ENCODE assay signal across 9 cellular contexts in genomic region chr6:28634758-28635546, GRCh38.
DNase-seq lines count a peak whose midpoint lies in the region; TF ChIP-seq lines count a peak whose summit lies in the region.
"Had no signal": no experiment of that assay in that cellular context is flagged by ENCODE, and none has a peak within 500 bp of the region (broad histone marks: within the 10 kb centered on the region; RNA-seq: fewer than 3 reads in every experiment).

No MANE protein-coding gene starts in this region.

- H3K4me1 ChIP-seq in vagina: peaks cover 4% of the 10 kb centered on the region
- H3K4me1 ChIP-seq in spleen: peaks cover 3 to 13% (median 10%) of the 10 kb centered on the region in 6 donors

- H3K27me3 ChIP-seq in kidney epithelial cell (ENCODE audit: control insufficient read depth, insufficient read depth, low read length): peaks cover 20% of the 10 kb centered on the region
- H3K27me3 ChIP-seq in vagina: no peaks in the 10 kb centered on the region
- H3K27me3 ChIP-seq in spleen (replicated peaks in 1 of 7): peaks cover 0 to 96% (median 38%) of the 10 kb centered on the region in 7 donors

- DNase-seq in AG09309 (ENCODE audit: low read depth) (no peak), HT1080 (ENCODE audit: low read depth) (peak; percentile 6), kidney epithelial cell (ENCODE audit: low read depth) (no peak), vagina (ENCODE audit: extremely low spot score in 2 of 2) (no peak), GM19238 (ENCODE audit: insufficient read length, low spot score) (no peak), activated gamma-delta T cell treated with Interleukin-2 at 50 U/mL for 16 hours (no peak), spleen (no peak)

- TF ChIP-seq CTCF in AG09309 (IDR thresholded peaks at IDR 0.05; ENCODE audit: control insufficient read depth, insufficient read depth, low read depth, low read length, missing control alignments): no peak
- no peak for TF ChIP-seq CTCF in kidney epithelial cell (IDR thresholded peaks at IDR 0.05; ENCODE audit: insufficient read depth, low read length, poor library complexity, severe bottlenecking)
- TF ChIP-seq CTCF in vagina (IDR thresholded peaks at IDR 0.05): no peak
- TF ChIP-seq CTCF in spleen (IDR thresholded peaks at IDR 0.05 in 8 of 11, conservative IDR thresholded peaks at IDR 0.05 in 3 of 11): no peak

- H3K36me3 ChIP-seq in kidney epithelial cell (ENCODE audit: control insufficient read depth, insufficient read depth, low read length) (no peaks in the 10 kb centered on the region), vagina (no peaks in the 10 kb centered on the region), spleen (no peaks in the 10 kb centered on the region)

- WGBS in spleen, 5 donors: 2 to 6% (median 3%) methylated on average over 46 to 48 of the region's 48 CpGs

- H3K9me3 ChIP-seq in vagina: no peaks in the 10 kb centered on the region
- H3K9me3 ChIP-seq in spleen: peaks cover 0 to 11% (median 0%) of the 10 kb centered on the region in 8 donors

- no peak for TF ChIP-seq POLR2A in vagina (IDR thresholded peaks at IDR 0.05)
- no peak for TF ChIP-seq POLR2A in spleen (IDR thresholded peaks at IDR 0.05)

- H3K4me3 ChIP-seq in AG09309 (ENCODE audit: control insufficient read depth, low read depth, low read length) (peak overlapping the region; percentile 2), kidney epithelial cell (ENCODE audit: low read depth, low read length) (peak overlapping the region; percentile 41), vagina (peak overlapping the region; percentile 35 to 40), spleen (peak overlapping the region in 2 of 8 donors; percentile 25 to 55)

- intact Hi-C loops in vagina (cut with DNase I) (no loop called here), spleen (cut with DNase I; ENCODE audit: low total_unique reads) (no loop called here)

- H3K27ac ChIP-seq in angular gyrus (ENCODE audit: low read depth, low read length) (peak overlapping the region; percentile 87), vagina (no peak overlapping the region), spleen (no peak overlapping the region)
- H3K27ac ChIP-seq: epithelial cell of prostate had no signal
